Comparison of ENCODE assay signal across 1 cellular context in genomic region chr18:11676867-11677266, GRCh38.
A peak's percentile ranks its signal among the peaks of the same experiment; 100 is the strongest.
TF ChIP-seq lines count a peak whose summit lies in the region.

No MANE protein-coding gene starts in this region.

TF ChIP-seq in K562, 482 proteins besides CTCF, POLR2A, EP300 and RAD21 (continued from another document and continues in another):
- TF ChIP-seq CHAMP1 (IDR thresholded peaks at IDR 0.05) (no peak), E2F1 (CRISPR knock-in tag; IDR thresholded peaks at IDR 0.05) (no peak), BMI1 (IDR thresholded peaks at IDR 0.05; ENCODE audit: low read length) (no peak), CBFA2T3 (IDR thresholded peaks at IDR 0.05) (0 out of 2 replicates have a peak, but pooled peaks have one; percentile 30), EWSR1 (IDR thresholded peaks at IDR 0.05; ENCODE audit: borderline replicate concordance, low read depth, partially characterized antibody) (no peak), DIDO1 (tag; IDR thresholded peaks at IDR 0.05; ENCODE audit: low read depth) (no peak), KAT8 (IDR thresholded peaks at IDR 0.05; ENCODE audit: low read depth) (no peak), ZBTB40 (IDR thresholded peaks at IDR 0.05) (no peak), ZBTB40 (CRISPR knock-in tag; IDR thresholded peaks at IDR 0.05) (no peak), MAFK (IDR thresholded peaks at IDR 0.05; ENCODE audit: low read length) (no peak), POLR2G (IDR thresholded peaks at IDR 0.05; ENCODE audit: low read depth, low read length) (no peak), ARID3A (IDR thresholded peaks at IDR 0.05; ENCODE audit: borderline replicate concordance, low read depth, low read length) (no peak), BHLHE40 (IDR thresholded peaks at IDR 0.05; ENCODE audit: low read length) (peak; percentile 36; the same call in 1 of the 2 replicates), SRSF7 (optimal IDR thresholded peaks at IDR 0.05; ENCODE audit: low read depth, low read length) (no peak), NFXL1 (CRISPR knock-in tag; IDR thresholded peaks at IDR 0.05) (no peak), PHTF2 (CRISPR knock-in tag; IDR thresholded peaks at IDR 0.05) (no peak), E2F6 (IDR thresholded peaks at IDR 0.05; ENCODE audit: borderline replicate concordance in 1 of 2, extremely low read depth in 1 of 2, insufficient read depth in 1 of 2, insufficient read length in 1 of 2, low read depth in 1 of 2, low read length in 1 of 2, poor library complexity in 1 of 2, severe bottlenecking in 1 of 2) (peak in 1 of 2 experiments; percentile 33), BRD9 (IDR thresholded peaks at IDR 0.05; ENCODE audit: low read depth, partially characterized antibody) (no peak), KDM1A (IDR thresholded peaks at IDR 0.05) (no peak), TOE1 (IDR thresholded peaks at IDR 0.05; ENCODE audit: borderline replicate concordance) (no peak), TOE1 (CRISPR knock-in tag; IDR thresholded peaks at IDR 0.05; ENCODE audit: borderline replicate concordance, low read depth) (no peak), TRIM28 (IDR thresholded peaks at IDR 0.05) (no peak), SUPT5H (IDR thresholded peaks at IDR 0.05) (no peak), MIER1 (IDR thresholded peaks at IDR 0.05; ENCODE audit: low read depth) (no peak), SMARCA4 (IDR thresholded peaks at IDR 0.05) (no peak), LARP7 (IDR thresholded peaks at IDR 0.05) (no peak), ETS1 (conservative IDR thresholded peaks at IDR 0.05; ENCODE audit: control insufficient read depth, low read depth, low read length) (no peak), ZNF511 (CRISPR knock-in tag; IDR thresholded peaks at IDR 0.05) (no peak), CHCHD3 (CRISPR knock-in tag; IDR thresholded peaks at IDR 0.05) (no peak), WHSC1 (IDR thresholded peaks at IDR 0.05; ENCODE audit: low read length) (no peak), ARNT (IDR thresholded peaks at IDR 0.05) (no peak), KAT2B (IDR thresholded peaks at IDR 0.05; ENCODE audit: low read depth, low read length) (no peak), RREB1 (CRISPR knock-in tag; IDR thresholded peaks at IDR 0.05) (no peak), ZNF395 (CRISPR knock-in tag; IDR thresholded peaks at IDR 0.05) (no peak), NFE2 (IDR thresholded peaks at IDR 0.05; ENCODE audit: low read depth) (no peak)
